In genomic region chr12:124242529-124243065, GRCh38 we compare ENCODE assay signal across 17 cellular contexts.
"Had no signal": no experiment of that assay in that cellular context is flagged by ENCODE, and none has a peak within 500 bp of the region (broad histone marks: within the 10 kb centered on the region; RNA-seq: fewer than 3 reads in every experiment).

No MANE protein-coding gene starts in this region.

- DNase-seq: activated CD4-positive, alpha-beta T cell treated with anti-CD3 and anti-CD28 coated beads, Interleukin-2, amount 50 U/mL, for 48 hours; activated naive CD4-positive, alpha-beta T cell treated with anti-CD3 and anti-CD28 coated beads, Interleukin-2, amount 10 ng/mL, durations not matched to agents 7 days and 5 days; activated T-cell treated with anti-CD3 and anti-CD28 coated beads, Interleukin-2, amount 50 U/mL, for 24 hours; left ventricle myocardium inferior; mesenchymal stem cell; occipital lobe; right cardiac atrium; small intestine; stimulated activated CD4-positive, alpha-beta T cell treated with anti-CD3 and anti-CD28 coated beads, Interleukin-4, amount 100 ng/mL, for 4 hours; stimulated activated CD8-positive, alpha-beta memory T cell treated with anti-CD3 and anti-CD28 coated beads, Interleukin-4, amount 100 ng/mL, for 48 hours; stimulated activated naive CD4-positive, alpha-beta T cell treated with Interleukin-2 at 50 U/mL for 16 hours; substantia nigra; trophoblast cell; WERI-Rb-1 had no signal

- H3K4me3 Mint-ChIP-seq: activated naive CD4-positive, alpha-beta T cell treated with anti-CD3 and anti-CD28 coated beads, Interleukin-2, amount 10 ng/mL, durations not matched to agents 7 days and 5 days; activated T-cell treated with anti-CD3 and anti-CD28 coated beads, Interleukin-2, amount 50 U/mL, for 24 hours; natural killer cell treated with Interleukin-12 subunit alpha and Interleukin-12 subunit beta and Interleukin-15 and Interleukin-18, amount 100 ng/mL, for 72 hours had no signal

- H3K27ac Mint-ChIP-seq: activated naive CD4-positive, alpha-beta T cell treated with anti-CD3 and anti-CD28 coated beads, Interleukin-2, amount 10 ng/mL, durations not matched to agents 7 days and 5 days; activated T-cell treated with anti-CD3 and anti-CD28 coated beads, Interleukin-2, amount 50 U/mL, for 24 hours; natural killer cell treated with Interleukin-12 subunit alpha and Interleukin-12 subunit beta and Interleukin-15 and Interleukin-18, amount 100 ng/mL, for 72 hours; progenitor cell of endocrine pancreas had no signal

- H3K36me3 Mint-ChIP-seq: activated naive CD4-positive, alpha-beta T cell treated with anti-CD3 and anti-CD28 coated beads, Interleukin-2, amount 10 ng/mL, durations not matched to agents 7 days and 5 days; natural killer cell treated with Interleukin-12 subunit alpha and Interleukin-12 subunit beta and Interleukin-15 and Interleukin-18, amount 100 ng/mL, for 72 hours had no signal

- H3K9me3 Mint-ChIP-seq: natural killer cell treated with Interleukin-12 subunit alpha and Interleukin-12 subunit beta and Interleukin-15 and Interleukin-18, amount 100 ng/mL, for 72 hours had no signal

- H3K27me3 Mint-ChIP-seq: progenitor cell of endocrine pancreas had no signal

- H3K4me1 Mint-ChIP-seq: activated naive CD4-positive, alpha-beta T cell treated with anti-CD3 and anti-CD28 coated beads, Interleukin-2, amount 10 ng/mL, durations not matched to agents 7 days and 5 days had no signal

- ATAC-seq: esophagus mucosa; natural killer cell treated with Interleukin-12 subunit alpha and Interleukin-12 subunit beta and Interleukin-15 and Interleukin-18, amount 100 ng/mL, for 72 hours; right cardiac atrium had no signal
